16 cellular contexts compared by ENCODE assay signal in genomic region chr15:66772604-66772966, GRCh38.
DNase-seq lines count a peak whose midpoint lies in the region; ATAC-seq, FAIRE-seq and TF ChIP-seq lines count a peak whose summit lies in the region.
"Had no signal": no experiment of that assay in that cellular context is flagged by ENCODE, and none has a peak within 500 bp of the region (broad histone marks: within the 10 kb centered on the region; RNA-seq: fewer than 3 reads in every experiment).

No MANE protein-coding gene starts in this region.

- no peak overlapping the region for H3K4me3 Mint-ChIP-seq in activated naive CD8-positive, alpha-beta T cell treated with anti-CD3 and anti-CD28 coated beads for 36 hours

- 31 to 33% methylated on average over 4 of the region's 4 CpGs for WGBS in pancreas, 2 donors

- H3K4me1 ChIP-seq in cardiac muscle cell (ENCODE audit: low read depth) (peaks cover 77% of the 10 kb centered on the region), kidney (ENCODE audit: control insufficient read depth in 1 of 2, insufficient read depth in 1 of 2, low read depth in 1 of 2, low read length in 2 of 2) (peaks cover 41 to 48% of the 10 kb centered on the region in 2 donors), pancreas (peaks cover 37 to 53% (median 44%) of the 10 kb centered on the region in 3 donors), uterus (peaks cover 6 to 15% of the 10 kb centered on the region in 2 donors)

- no peak for TF ChIP-seq POLR2A in uterus (IDR thresholded peaks at IDR 0.05)

- H3K27ac ChIP-seq in cardiac muscle cell = peak overlapping the region; percentile 89
- H3K27ac ChIP-seq in kidney (ENCODE audit: low read depth in 2 of 2, low read length in 2 of 2) = peak overlapping the region; percentile 63 to 84
- peak overlapping the region; percentile 77 to 87 (median 83) for H3K27ac ChIP-seq in pancreas
- peak overlapping the region; percentile 80 to 83 for H3K27ac ChIP-seq in uterus
- H3K27ac ChIP-seq: epithelial cell of prostate, SK-N-MC had no signal

- TF ChIP-seq CTCF in cardiac muscle cell (IDR thresholded peaks at IDR 0.05; ENCODE audit: low read depth, low read length) (no peak), kidney (IDR thresholded peaks at IDR 0.05; ENCODE audit: borderline replicate concordance, extremely low read depth, insufficient read depth) (no peak), pancreas (IDR thresholded peaks at IDR 0.05) (no peak), uterus (IDR thresholded peaks at IDR 0.05) (no peak)

- ATAC-seq in Right ventricle myocardium superior (ENCODE audit: poor library complexity) (no peak), pancreas (no peak), HG03342 (IDR thresholded peaks at IDR 0.05; ENCODE audit: unreplicated experiment) (no peak)

- H3K9ac ChIP-seq in kidney (ENCODE audit: low read length in 2 of 2) = peak overlapping the region in 1 of 2 donors; percentile 47

- no peaks in the 10 kb centered on the region for H3K9me3 Mint-ChIP-seq in activated naive CD8-positive, alpha-beta T cell treated with anti-CD3 and anti-CD28 coated beads for 36 hours

- FAIRE-seq in kidney (lab: Jason Lieb, UNC) (no peak), pancreas (lab: Jason Lieb, UNC) (no peak)
- FAIRE-seq: islet of Langerhans had no signal

- H3K27me3 Mint-ChIP-seq in activated naive CD8-positive, alpha-beta T cell treated with anti-CD3 and anti-CD28 coated beads for 36 hours = no peaks in the 10 kb centered on the region

- no peaks in the 10 kb centered on the region for H3K4me1 Mint-ChIP-seq in activated naive CD8-positive, alpha-beta T cell treated with anti-CD3 and anti-CD28 coated beads for 36 hours

- H3K4me3 ChIP-seq in cardiac muscle cell (no peak overlapping the region), kidney (ENCODE audit: low read length in 2 of 2) (no peak overlapping the region), pancreas (no peak overlapping the region), uterus (no peak overlapping the region)
- H3K4me3 ChIP-seq: SK-N-MC had no signal

- H3K27ac Mint-ChIP-seq in activated naive CD8-positive, alpha-beta T cell treated with anti-CD3 and anti-CD28 coated beads for 36 hours = no peak overlapping the region

- H3K9me3 ChIP-seq in cardiac muscle cell (ENCODE audit: low read depth) (no peaks in the 10 kb centered on the region), kidney (ENCODE audit: control insufficient read depth in 1 of 2, low read length in 2 of 2) (no peaks in the 10 kb centered on the region), pancreas (no peaks in the 10 kb centered on the region), uterus (no peaks in the 10 kb centered on the region)

- H3K36me3 ChIP-seq in cardiac muscle cell (peaks cover 7% of the 10 kb centered on the region), kidney (ENCODE audit: control insufficient read depth in 1 of 2, insufficient read depth in 2 of 2, low read length in 2 of 2) (no peaks in the 10 kb centered on the region), pancreas (no peaks in the 10 kb centered on the region), uterus (no peaks in the 10 kb centered on the region)

- no peaks in the 10 kb centered on the region for H3K36me3 Mint-ChIP-seq in activated naive CD8-positive, alpha-beta T cell treated with anti-CD3 and anti-CD28 coated beads for 36 hours

- intact Hi-C loops in Right ventricle myocardium superior (cut with DNase I) = loop anchor here (5.0 kb wide), 2 partner anchors 65 to 170 kb away; no protein-coding TSS in a partner anchor
- intact Hi-C loops in kidney (cut with DNase I) = no loop called here
- intact Hi-C loops in pancreas (cut with DNase I) = loop anchor here (5.0 to 10.0 kb wide), 2 partner anchors 148 to 160 kb away; no protein-coding TSS in a partner anchor
- intact Hi-C loops in uterus (cut with DNase I; ENCODE audit: low total_unique reads) = loop anchor here (5.0 to 10.0 kb wide), 2 partner anchors 65 to 148 kb away; no protein-coding TSS in a partner anchor

- no peak for DNase-seq in cardiac muscle cell (ENCODE audit: low read depth in 1 of 2, low spot score in 1 of 2)
- no peak for DNase-seq in Right ventricle myocardium superior
- DNase-seq in kidney = no peak
- DNase-seq in pancreas = no peak
- no peak for DNase-seq in uterus
- DNase-seq in UCSD-AML1 (lab: John Stamatoyannopoulos, UW; ENCODE audit: unreplicated experiment) = no peak
- DNase-seq in activated naive CD8-positive, alpha-beta T cell treated with anti-CD3 and anti-CD28 coated beads for 36 hours = no peak
- DNase-seq: 8988T; activated CD4-positive, alpha-beta T cell treated with anti-CD3 and anti-CD28 coated beads, Interleukin-2, amount 50 U/mL, for 4 hours; activated T-cell treated with anti-CD3 and anti-CD28 coated beads, Interleukin-2, amount 50 U/mL, for 48 hours; C1 segment of cervical spinal cord; NCI-H187 treated with DMSO at 0.1 percent for 48 hours had no signal

- no peaks in the 10 kb centered on the region for H3K27me3 ChIP-seq in cardiac muscle cell
- H3K27me3 ChIP-seq in pancreas = no peaks in the 10 kb centered on the region
- H3K27me3 ChIP-seq in uterus = no peaks in the 10 kb centered on the region
